ENCODE assay signal across 8 cellular contexts in genomic region chr4:26583538-26583864, GRCh38. TPM values are rescaled to one million over a fixed set of nuclear protein-coding genes. Genes with fewer than 3 reads are reported as not detected.
DNase-seq lines count a peak whose midpoint lies in the region; ATAC-seq and TF ChIP-seq lines count a peak whose summit lies in the region.

No MANE protein-coding gene starts in this region.

- ATAC-seq in GM19438 (IDR thresholded peaks at IDR 0.05; ENCODE audit: low read depth, unreplicated experiment): peak; percentile 53
- peak; percentile 52 for ATAC-seq in HG03442 (IDR thresholded peaks at IDR 0.05; ENCODE audit: unreplicated experiment)

- DNase-seq in DMS114 treated with DMSO at 0.1 percent for 48 hours (lab: John Stamatoyannopoulos, UW; ENCODE audit: unreplicated experiment): peak; percentile 67
- peak; percentile 50 for DNase-seq in SW480 (ENCODE audit: low spot score)
- no peak for DNase-seq in glutamatergic neuron
- no peak for DNase-seq in activated effector memory CD4-positive, alpha-beta T cell treated with Interleukin-2 at 50 U/mL for 16 hours
- DNase-seq in COLO829 (ENCODE audit: low spot score): no peak

- peak overlapping the region; percentile 90 for H3K4me3 ChIP-seq in rectal smooth muscle tissue (ENCODE audit: low read length)

- peak overlapping the region; percentile 97 for H3K4me3 Mint-ChIP-seq in glutamatergic neuron (ENCODE audit: unreplicated experiment)

- TF ChIP-seq CTCF in glutamatergic neuron (IDR thresholded peaks at IDR 0.05; ENCODE audit: partially characterized antibody, unreplicated experiment): no peak

- H3K27ac ChIP-seq in rectal smooth muscle tissue (ENCODE audit: low read depth, low read length): peak overlapping the region; percentile 46

- H3K4me1 ChIP-seq in rectal smooth muscle tissue (ENCODE audit: control insufficient read depth, insufficient read depth, low read length): peaks cover 6% of the 10 kb centered on the region

- H3K36me3 Mint-ChIP-seq in glutamatergic neuron (ENCODE audit: unreplicated experiment): no peaks in the 10 kb centered on the region

- peak overlapping the region; percentile 38 for H3K9ac ChIP-seq in rectal smooth muscle tissue (ENCODE audit: low read length)

- H3K4me1 Mint-ChIP-seq in glutamatergic neuron (ENCODE audit: low read depth, unreplicated experiment): peaks cover 13% of the 10 kb centered on the region

- no peaks in the 10 kb centered on the region for H3K27me3 ChIP-seq in rectal smooth muscle tissue (ENCODE audit: control insufficient read depth, insufficient read depth, low read length)

- peaks cover 6% of the 10 kb centered on the region for H3K9me3 Mint-ChIP-seq in glutamatergic neuron (ENCODE audit: unreplicated experiment)

- H3K36me3 ChIP-seq in rectal smooth muscle tissue (ENCODE audit: control insufficient read depth, insufficient read depth, low read length): no peaks in the 10 kb centered on the region

- H3K27me3 Mint-ChIP-seq in glutamatergic neuron (ENCODE audit: unreplicated experiment): peaks cover 5% of the 10 kb centered on the region

- H3K27ac Mint-ChIP-seq in glutamatergic neuron (ENCODE audit: unreplicated experiment): peak overlapping the region; percentile 90

RNA-seq across cellular contexts. Expression of gene TBC1D19, which starts 0.4 kb away (rescaled TPM):
- 21.2 TPM for total RNA-seq in glutamatergic neuron (ENCODE audit: unreplicated experiment)

Comparison
In these comparisons a context has a peak if more than half of its experiments do, and no peak if none do; other contexts are left out.
1. DNase-seq: peak in DMS114 treated with DMSO at 0.1 percent for 48 hours (single experiment) and SW480 (single experiment); none in glutamatergic neuron (single experiment), activated effector memory CD4-positive, alpha-beta T cell treated with Interleukin-2 at 50 U/mL for 16 hours (single experiment) and COLO829 (single experiment).